ENCODE assay signal across 14 cellular contexts in the genomic region with DNA sequence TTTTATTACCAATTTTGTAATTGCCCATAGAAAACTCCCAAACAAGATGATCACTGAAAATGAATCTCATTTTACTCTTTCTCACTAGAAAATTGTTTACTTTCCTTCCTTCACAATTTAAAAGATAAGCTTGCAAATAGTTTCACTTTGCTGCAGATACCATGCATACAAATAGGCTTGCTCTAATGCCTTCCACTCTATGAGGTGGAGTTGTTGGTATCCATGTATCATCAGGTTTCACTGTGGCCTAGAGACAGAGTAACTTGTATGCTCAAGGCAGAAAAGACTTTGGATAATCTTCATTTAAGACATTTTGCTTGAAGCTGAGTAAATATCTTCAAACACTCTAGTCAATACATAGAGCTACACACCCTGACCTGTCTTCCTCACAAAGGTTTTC.
"Had no signal": no experiment of that assay in that cellular context is flagged by ENCODE, and none has a peak within 500 bp of the region (broad histone marks: within the 10 kb centered on the region; RNA-seq: fewer than 3 reads in every experiment).

No MANE protein-coding gene starts in this region.

- H3K36me3 Mint-ChIP-seq: natural killer cell had no signal

- H3K4me1 ChIP-seq: esophagus muscularis mucosa had no signal

- H3K9me3 ChIP-seq: esophagus muscularis mucosa, spleen, thyroid gland had no signal

- H3K9me3 Mint-ChIP-seq: activated CD4-positive, alpha-beta T cell treated with anti-CD3 and anti-CD28 coated beads, Interleukin-2, amount 10 ng/mL, durations not matched to agents 7 days and 5 days; activated naive CD4-positive, alpha-beta T cell treated with anti-CD3 and anti-CD28 coated beads for 36 hours; activated T-cell treated with anti-CD3 and anti-CD28 coated beads, Interleukin-2, amount 50 U/mL, for 24 hours; dendritic cell treated with granulocyte-macrophage colony-stimulating factor and Interleukin-4, amounts not matched to agents 40 ng/mL and 50 ng/mL, for 4 days; natural killer cell; stimulated activated naive B cell treated with anti-CD40 and anti-IgM and Interleukin-4, amounts not matched to agents 10 μg/mL and 1 μg/mL and 100 μg/mL, for 72 hours had no signal

- H3K27me3 ChIP-seq: esophagus muscularis mucosa, spleen, thyroid gland had no signal

- H3K27ac Mint-ChIP-seq: activated CD4-positive, alpha-beta T cell treated with anti-CD3 and anti-CD28 coated beads, Interleukin-2, amount 10 ng/mL, durations not matched to agents 7 days and 5 days; activated CD8-positive, alpha-beta T cell treated with anti-CD3 and anti-CD28 coated beads, Interleukin-2, amount 10 ng/mL, durations not matched to agents 7 days and 5 days; activated naive CD4-positive, alpha-beta T cell treated with anti-CD3 and anti-CD28 coated beads for 36 hours; activated T-cell treated with anti-CD3 and anti-CD28 coated beads, Interleukin-2, amount 50 U/mL, for 24 hours; dendritic cell treated with granulocyte-macrophage colony-stimulating factor and Interleukin-4, amounts not matched to agents 40 ng/mL and 50 ng/mL, for 4 days; stimulated activated naive B cell treated with anti-CD40 and anti-IgM and Interleukin-4, amounts not matched to agents 10 μg/mL and 1 μg/mL and 100 μg/mL, for 72 hours had no signal

- H3K4me1 Mint-ChIP-seq: activated CD4-positive, alpha-beta T cell treated with anti-CD3 and anti-CD28 coated beads, Interleukin-2, amount 10 ng/mL, durations not matched to agents 7 days and 5 days; natural killer cell had no signal

- H3K4me3 Mint-ChIP-seq: activated CD4-positive, alpha-beta T cell treated with anti-CD3 and anti-CD28 coated beads, Interleukin-2, amount 10 ng/mL, durations not matched to agents 7 days and 5 days; activated CD8-positive, alpha-beta T cell treated with anti-CD3 and anti-CD28 coated beads, Interleukin-2, amount 10 ng/mL, durations not matched to agents 7 days and 5 days; activated naive CD4-positive, alpha-beta T cell treated with anti-CD3 and anti-CD28 coated beads for 36 hours; activated T-cell treated with anti-CD3 and anti-CD28 coated beads, Interleukin-2, amount 50 U/mL, for 24 hours; dendritic cell treated with granulocyte-macrophage colony-stimulating factor and Interleukin-4, amounts not matched to agents 40 ng/mL and 50 ng/mL, for 4 days; natural killer cell; stimulated activated naive B cell treated with anti-CD40 and anti-IgM and Interleukin-4, amounts not matched to agents 10 μg/mL and 1 μg/mL and 100 μg/mL, for 72 hours had no signal

- H3K27me3 Mint-ChIP-seq: activated CD4-positive, alpha-beta T cell treated with anti-CD3 and anti-CD28 coated beads, Interleukin-2, amount 10 ng/mL, durations not matched to agents 7 days and 5 days; activated T-cell treated with anti-CD3 and anti-CD28 coated beads, Interleukin-2, amount 50 U/mL, for 24 hours; dendritic cell treated with granulocyte-macrophage colony-stimulating factor and Interleukin-4, amounts not matched to agents 40 ng/mL and 50 ng/mL, for 4 days; stimulated activated naive B cell treated with anti-CD40 and anti-IgM and Interleukin-4, amounts not matched to agents 10 μg/mL and 1 μg/mL and 100 μg/mL, for 72 hours had no signal

- DNase-seq: activated CD4-positive, alpha-beta T cell treated with anti-CD3 and anti-CD28 coated beads, Interleukin-2, amount 10 ng/mL, durations not matched to agents 7 days and 5 days; activated CD8-positive, alpha-beta T cell treated with anti-CD3 and anti-CD28 coated beads, Interleukin-2, amount 10 ng/mL, durations not matched to agents 7 days and 5 days; activated naive CD4-positive, alpha-beta T cell treated with anti-CD3 and anti-CD28 coated beads for 36 hours; activated T-cell treated with anti-CD3 and anti-CD28 coated beads, Interleukin-2, amount 50 U/mL, for 24 hours; aorta; cerebellar nuclear complex; effector CD8-positive, alpha-beta T cell; left cardiac atrium; natural killer cell; spleen; stimulated activated naive B cell treated with anti-CD40 and anti-IgM and Interleukin-4, amounts not matched to agents 10 μg/mL and 1 μg/mL and 100 μg/mL, for 72 hours; thyroid gland had no signal

- ATAC-seq: activated CD8-positive, alpha-beta T cell treated with anti-CD3 and anti-CD28 coated beads, Interleukin-2, amount 10 ng/mL, durations not matched to agents 7 days and 5 days; natural killer cell; stimulated activated naive B cell treated with anti-CD40 and anti-IgM and Interleukin-4, amounts not matched to agents 10 μg/mL and 1 μg/mL and 100 μg/mL, for 72 hours had no signal

- H3K27ac ChIP-seq: esophagus muscularis mucosa, spleen, thyroid gland had no signal

- H3K4me3 ChIP-seq: esophagus muscularis mucosa, spleen, thyroid gland had no signal
